1 cellular context compared by ENCODE assay signal in the genomic region with DNA sequence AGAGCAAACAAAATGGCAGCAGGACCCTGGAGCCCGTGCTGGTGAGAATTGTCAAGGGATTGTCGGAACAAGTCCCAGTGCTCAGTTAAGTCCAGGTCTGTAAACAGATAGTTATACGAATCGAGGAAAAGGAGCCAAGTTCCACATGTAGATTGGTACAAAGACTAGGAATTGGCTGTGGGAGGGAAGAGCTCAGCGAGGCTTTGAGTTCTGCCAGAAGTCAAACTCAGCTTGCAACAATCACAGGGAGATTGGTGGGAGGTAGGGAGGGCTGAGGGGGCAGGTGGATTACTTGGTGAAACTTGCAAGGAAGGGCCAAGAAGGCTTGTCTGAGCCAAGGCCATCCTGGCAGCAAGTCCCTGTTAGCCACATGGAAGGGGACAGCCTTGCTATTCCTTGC.
TF ChIP-seq lines count a peak whose summit lies in the region.

No MANE protein-coding gene starts in this region.

TF ChIP-seq in GM23338, 12 proteins besides CTCF, POLR2A, EP300 and RAD21:
- TF ChIP-seq EZH2 (IDR thresholded peaks at IDR 0.05; ENCODE audit: low read depth, unreplicated experiment) = no peak
- TF ChIP-seq ZNF114 (CRISPR knock-in tag; IDR thresholded peaks at IDR 0.05) = no peak
- TF ChIP-seq JUNB (IDR thresholded peaks at IDR 0.05; ENCODE audit: unreplicated experiment) = no peak
- no peak for TF ChIP-seq NANOG (IDR thresholded peaks at IDR 0.05; ENCODE audit: borderline replicate concordance)
- no peak for TF ChIP-seq ETS1 (IDR thresholded peaks at IDR 0.05)
- no peak for TF ChIP-seq EZH2phosphoT487 (IDR thresholded peaks at IDR 0.05; ENCODE audit: unreplicated experiment)
- no peak for TF ChIP-seq REST (IDR thresholded peaks at IDR 0.05; ENCODE audit: unreplicated experiment)
- no peak for TF ChIP-seq CREB1 (CRISPR knock-in tag; IDR thresholded peaks at IDR 0.05; ENCODE audit: low read depth)
- TF ChIP-seq, protein P1, sequence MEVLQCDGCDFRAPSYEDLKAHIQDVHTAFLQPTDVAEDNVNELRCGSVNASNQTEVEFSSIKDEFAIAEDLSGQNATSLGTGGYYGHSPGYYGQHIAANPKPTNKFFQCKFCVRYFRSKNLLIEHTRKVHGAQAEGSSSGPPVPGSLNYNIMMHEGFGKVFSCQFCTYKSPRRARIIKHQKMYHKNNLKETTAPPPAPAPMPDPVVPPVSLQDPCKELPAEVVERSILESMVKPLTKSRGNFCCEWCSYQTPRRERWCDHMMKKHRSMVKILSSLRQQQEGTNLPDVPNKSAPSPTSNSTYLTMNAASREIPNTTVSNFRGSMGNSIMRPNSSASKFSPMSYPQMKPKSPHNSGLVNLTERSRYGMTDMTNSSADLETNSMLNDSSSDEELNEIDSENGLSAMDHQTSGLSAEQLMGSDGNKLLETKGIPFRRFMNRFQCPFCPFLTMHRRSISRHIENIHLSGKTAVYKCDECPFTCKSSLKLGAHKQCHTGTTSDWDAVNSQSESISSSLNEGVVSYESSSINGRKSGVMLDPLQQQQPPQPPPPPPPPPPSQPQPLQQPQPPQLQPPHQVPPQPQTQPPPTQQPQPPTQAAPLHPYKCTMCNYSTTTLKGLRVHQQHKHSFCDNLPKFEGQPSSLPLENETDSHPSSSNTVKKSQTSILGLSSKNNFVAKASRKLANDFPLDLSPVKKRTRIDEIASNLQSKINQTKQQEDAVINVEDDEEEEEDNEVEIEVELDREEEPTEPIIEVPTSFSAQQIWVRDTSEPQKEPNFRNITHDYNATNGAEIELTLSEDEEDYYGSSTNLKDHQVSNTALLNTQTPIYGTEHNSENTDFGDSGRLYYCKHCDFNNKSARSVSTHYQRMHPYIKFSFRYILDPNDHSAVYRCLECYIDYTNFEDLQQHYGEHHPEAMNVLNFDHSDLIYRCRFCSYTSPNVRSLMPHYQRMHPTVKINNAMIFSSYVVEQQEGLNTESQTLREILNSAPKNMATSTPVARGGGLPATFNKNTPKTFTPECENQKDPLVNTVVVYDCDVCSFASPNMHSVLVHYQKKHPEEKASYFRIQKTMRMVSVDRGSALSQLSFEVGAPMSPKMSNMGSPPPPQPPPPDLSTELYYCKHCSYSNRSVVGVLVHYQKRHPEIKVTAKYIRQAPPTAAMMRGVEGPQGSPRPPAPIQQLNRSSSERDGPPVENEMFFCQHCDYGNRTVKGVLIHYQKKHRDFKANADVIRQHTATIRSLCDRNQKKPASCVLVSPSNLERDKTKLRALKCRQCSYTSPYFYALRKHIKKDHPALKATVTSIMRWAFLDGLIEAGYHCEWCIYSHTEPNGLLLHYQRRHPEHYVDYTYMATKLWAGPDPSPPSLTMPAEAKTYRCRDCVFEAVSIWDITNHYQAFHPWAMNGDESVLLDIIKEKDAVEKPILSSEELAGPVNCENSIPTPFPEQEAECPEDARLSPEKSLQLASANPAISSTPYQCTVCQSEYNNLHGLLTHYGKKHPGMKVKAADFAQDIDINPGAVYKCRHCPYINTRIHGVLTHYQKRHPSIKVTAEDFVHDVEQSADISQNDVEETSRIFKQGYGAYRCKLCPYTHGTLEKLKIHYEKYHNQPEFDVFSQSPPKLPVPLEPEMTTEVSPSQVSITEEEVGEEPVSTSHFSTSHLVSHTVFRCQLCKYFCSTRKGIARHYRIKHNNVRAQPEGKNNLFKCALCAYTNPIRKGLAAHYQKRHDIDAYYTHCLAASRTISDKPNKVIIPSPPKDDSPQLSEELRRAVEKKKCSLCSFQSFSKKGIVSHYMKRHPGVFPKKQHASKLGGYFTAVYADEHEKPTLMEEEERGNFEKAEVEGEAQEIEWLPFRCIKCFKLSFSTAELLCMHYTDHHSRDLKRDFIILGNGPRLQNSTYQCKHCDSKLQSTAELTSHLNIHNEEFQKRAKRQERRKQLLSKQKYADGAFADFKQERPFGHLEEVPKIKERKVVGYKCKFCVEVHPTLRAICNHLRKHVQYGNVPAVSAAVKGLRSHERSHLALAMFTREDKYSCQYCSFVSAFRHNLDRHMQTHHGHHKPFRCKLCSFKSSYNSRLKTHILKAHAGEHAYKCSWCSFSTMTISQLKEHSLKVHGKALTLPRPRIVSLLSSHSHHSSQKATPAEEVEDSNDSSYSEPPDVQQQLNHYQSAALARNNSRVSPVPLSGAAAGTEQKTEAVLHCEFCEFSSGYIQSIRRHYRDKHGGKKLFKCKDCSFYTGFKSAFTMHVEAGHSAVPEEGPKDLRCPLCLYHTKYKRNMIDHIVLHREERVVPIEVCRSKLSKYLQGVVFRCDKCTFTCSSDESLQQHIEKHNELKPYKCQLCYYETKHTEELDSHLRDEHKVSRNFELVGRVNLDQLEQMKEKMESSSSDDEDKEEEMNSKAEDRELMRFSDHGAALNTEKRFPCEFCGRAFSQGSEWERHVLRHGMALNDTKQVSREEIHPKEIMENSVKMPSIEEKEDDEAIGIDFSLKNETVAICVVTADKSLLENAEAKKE (CRISPR knock-in tag; IDR thresholded peaks at IDR 0.05) = no peak
TF ChIP-seq in GM23338: peak in this region for 0.
